ENCODE assay signal across 15 cellular contexts in genomic region chrX:68536429-68536828, GRCh38.
"Had no signal": no experiment of that assay in that cellular context is flagged by ENCODE, and none has a peak within 500 bp of the region (broad histone marks: within the 10 kb centered on the region; RNA-seq: fewer than 3 reads in every experiment).

No MANE protein-coding gene starts in this region.

- H3K9me3 ChIP-seq: sigmoid colon, thoracic aorta had no signal

- H3K4me3 ChIP-seq: dorsolateral prefrontal cortex, sigmoid colon, thoracic aorta had no signal

- ATAC-seq: esophagus mucosa; left cardiac atrium; naive thymus-derived CD8-positive, alpha-beta T cell; WTC11 had no signal

- H3K4me1 ChIP-seq: sigmoid colon had no signal

- H3K27ac ChIP-seq: dorsolateral prefrontal cortex, sigmoid colon, thoracic aorta had no signal

- H3K9me3 Mint-ChIP-seq: immature natural killer cell had no signal

- H3K4me3 Mint-ChIP-seq: immature natural killer cell; naive thymus-derived CD8-positive, alpha-beta T cell; stimulated activated naive CD8-positive, alpha-beta T cell treated with anti-CD3 and anti-CD28 coated beads, Interleukin-15, Interleukin-2, amounts not matched to agents 100 ng/mL and 50 ng/mL, for 24 hours; WTC11 had no signal

- DNase-seq: activated CD4-positive, alpha-beta T cell treated with anti-CD3 and anti-CD28 coated beads for 48 hours; activated naive CD4-positive, alpha-beta T cell treated with anti-CD3 and anti-CD28 coated beads, Interleukin-2, amount 50 U/mL, for 16 hours; dorsolateral prefrontal cortex; immature natural killer cell; left cardiac atrium; mammary epithelial cell; naive thymus-derived CD8-positive, alpha-beta T cell; occipital lobe; sigmoid colon; stimulated activated CD4-positive, alpha-beta T cell treated with anti-CD3 and anti-CD28 coated beads, Interleukin-12 subunit alpha, Interleukin-12 subunit beta, amount 100 ng/mL, for 4 hours; T-helper 1 cell had no signal

- H3K27ac Mint-ChIP-seq: stimulated activated naive CD8-positive, alpha-beta T cell treated with anti-CD3 and anti-CD28 coated beads, Interleukin-15, Interleukin-2, amounts not matched to agents 100 ng/mL and 50 ng/mL, for 24 hours; WTC11 had no signal

- H3K27me3 ChIP-seq: sigmoid colon had no signal

- H3K4me1 Mint-ChIP-seq: immature natural killer cell, WTC11 had no signal

- H3K27me3 Mint-ChIP-seq: naive thymus-derived CD8-positive, alpha-beta T cell; stimulated activated naive CD8-positive, alpha-beta T cell treated with anti-CD3 and anti-CD28 coated beads, Interleukin-15, Interleukin-2, amounts not matched to agents 100 ng/mL and 50 ng/mL, for 24 hours had no signal
